Comparison of ENCODE assay signal across 1 cellular context in genomic region chr1:14934867-14935266, GRCh38.
TF ChIP-seq lines count a peak whose summit lies in the region.

No MANE protein-coding gene starts in this region.

TF ChIP-seq in HepG2, 621 proteins besides CTCF, POLR2A, EP300 and RAD21 (continued from another document):
- peak; percentile 35; the same call in 1 of the 2 replicates for TF ChIP-seq ZNF280B (CRISPR knock-in tag; IDR thresholded peaks at IDR 0.05; ENCODE audit: borderline replicate concordance)
- TF ChIP-seq ZNF687 (CRISPR knock-in tag; IDR thresholded peaks at IDR 0.05): peak; percentile 22; the same call in 1 of the 2 replicates
- no peak for TF ChIP-seq ZBTB42 (CRISPR knock-in tag; IDR thresholded peaks at IDR 0.05)
- no peak for TF ChIP-seq ZNF589 (CRISPR knock-in tag; conservative IDR thresholded peaks at IDR 0.05)
